Comparison of ENCODE assay signal across 8 cellular contexts in genomic region chr9:708556-709432, GRCh38.
A peak's percentile ranks its signal among the peaks of the same experiment; 100 is the strongest.
DNase-seq lines count a peak whose midpoint lies in the region; FAIRE-seq and TF ChIP-seq lines count a peak whose summit lies in the region.

No MANE protein-coding gene starts in this region.

- H3K79me2 ChIP-seq in MM.1S (ENCODE audit: low read length) (peaks cover 73% of the 10 kb centered on the region), smooth muscle cell (ENCODE audit: low read depth) (peaks cover 14% of the 10 kb centered on the region)

- FAIRE-seq in kidney (lab: Jason Lieb, UNC), result no peak

- peaks cover 50% of the 10 kb centered on the region for H3K36me3 Mint-ChIP-seq in MCF 10A (ENCODE audit: insufficient read depth, unreplicated experiment)

- H3K27me3 ChIP-seq in MM.1S (replicated peaks; ENCODE audit: insufficient read depth, low read length), result no peaks in the 10 kb centered on the region
- no peaks in the 10 kb centered on the region for H3K27me3 ChIP-seq in smooth muscle cell (ENCODE audit: low read depth)

- H3K9me3 Mint-ChIP-seq in MCF 10A (ENCODE audit: unreplicated experiment), result no peaks in the 10 kb centered on the region

- H3K4me2 ChIP-seq in MM.1S (ENCODE audit: low read depth, low read length) (peak overlapping the region; percentile 96), smooth muscle cell (peak overlapping the region; percentile 70)

- TF ChIP-seq CTCF in MM.1S (IDR thresholded peaks at IDR 0.05; ENCODE audit: low read length) (no peak), MCF 10A (IDR thresholded peaks at IDR 0.05; ENCODE audit: unreplicated experiment) (no peak), kidney (IDR thresholded peaks at IDR 0.05; ENCODE audit: borderline replicate concordance, extremely low read depth, insufficient read depth) (no peak), smooth muscle cell (IDR thresholded peaks at IDR 0.05; ENCODE audit: borderline replicate concordance, insufficient read depth, poor library complexity, severe bottlenecking) (no peak)

- DNase-seq in MM.1S, result peak; percentile 26
- peak; percentile 24 for DNase-seq in MCF 10A (ENCODE audit: unreplicated experiment)
- DNase-seq in kidney, result no peak
- DNase-seq in smooth muscle cell (lab: John Stamatoyannopoulos, UW; ENCODE audit: unreplicated experiment), result no peak
- no peak for DNase-seq in activated CD4-positive, alpha-beta T cell treated with anti-CD3 and anti-CD28 coated beads, Interleukin-2, amount 50 U/mL, for 4 hours
- no peak for DNase-seq in ureter (ENCODE audit: low spot score)
- DNase-seq in Kasumi-1 (lab: John Stamatoyannopoulos, UW), result no peak
- no peak for DNase-seq in posterior cingulate gyrus

- peak overlapping the region; percentile 81 for H3K27ac Mint-ChIP-seq in MCF 10A (ENCODE audit: low read depth, unreplicated experiment)

- no peaks in the 10 kb centered on the region for H4K20me1 ChIP-seq in MM.1S (ENCODE audit: insufficient read depth, low read length)
- H4K20me1 ChIP-seq in smooth muscle cell (ENCODE audit: low read depth), result no peaks in the 10 kb centered on the region

- peak overlapping the region; percentile 54; the same call in 1 of the 2 replicates for H3K9ac ChIP-seq in MM.1S (ENCODE audit: low read length)
- H3K9ac ChIP-seq in kidney (ENCODE audit: low read length in 2 of 2), result peak overlapping the region; percentile 6 to 21
- no peak overlapping the region for H3K9ac ChIP-seq in smooth muscle cell (ENCODE audit: low read depth)

- H3K4me3 Mint-ChIP-seq in MCF 10A (ENCODE audit: unreplicated experiment), result peak overlapping the region; percentile 65

- intact Hi-C loops in MCF 10A (cut with micrococcal nuclease) (no loop called here), kidney (cut with DNase I) (no loop called here), posterior cingulate gyrus (cut with DNase I) (no loop called here)

- H3K4me1 ChIP-seq in MM.1S (ENCODE audit: low read length) (0 out of 2 replicates have a peak, but pooled peaks cover 9% of the 10 kb centered on the region), kidney (ENCODE audit: control insufficient read depth in 1 of 2, insufficient read depth in 1 of 2, low read depth in 1 of 2, low read length in 2 of 2) (peaks cover 6 to 14% of the 10 kb centered on the region in 2 donors), smooth muscle cell (ENCODE audit: low read depth) (peaks cover 11% of the 10 kb centered on the region)

- H3K4me1 Mint-ChIP-seq in MCF 10A (ENCODE audit: insufficient read depth, unreplicated experiment), result peaks cover 28% of the 10 kb centered on the region

- H2AFZ ChIP-seq in MM.1S (ENCODE audit: low read length) (peak overlapping the region; percentile 36), smooth muscle cell (ENCODE audit: low read depth) (no peak overlapping the region)

- H3F3A ChIP-seq in MM.1S (ENCODE audit: insufficient read depth, low read length), result peaks cover 5% of the 10 kb centered on the region; the same call in 1 of the 2 replicates
- peaks cover 5% of the 10 kb centered on the region for H3F3A ChIP-seq in smooth muscle cell (ENCODE audit: low read depth)

- POLR2A ChIA-PET in MCF 10A (lab: Yijun Ruan, JAX), result interaction anchor here (0.6 to 7.9 kb wide), 8 partner anchors 14 to 83 kb away, joined by 3 to 69 read pairs (median 6); no protein-coding TSS in a partner anchor

- H3K9me3 ChIP-seq in MM.1S (replicated peaks; ENCODE audit: insufficient read depth, low read length), result no peaks in the 10 kb centered on the region
- no peaks in the 10 kb centered on the region for H3K9me3 ChIP-seq in kidney (ENCODE audit: control insufficient read depth in 1 of 2, low read length in 2 of 2)
- H3K9me3 ChIP-seq in smooth muscle cell (replicated peaks; ENCODE audit: low read depth), result no peaks in the 10 kb centered on the region

- no peaks in the 10 kb centered on the region for H3K27me3 Mint-ChIP-seq in MCF 10A (ENCODE audit: insufficient read depth, unreplicated experiment)

- no peaks in the 10 kb centered on the region for H3K9me2 ChIP-seq in MM.1S (replicated peaks; ENCODE audit: insufficient read depth, low read length)

- CTCF ChIA-PET in MCF 10A (lab: Yijun Ruan, JAX), result interaction anchor here (0.6 to 1.0 kb wide), 4 partner anchors 17 to 165 kb away, joined by 3 to 5 read pairs (median 3); no protein-coding TSS in a partner anchor

- BruUV-seq in MCF 10A (replicated peaks; lab: Mats Ljungman, UMichigan), result no TSS peak

- WGBS in smooth muscle cell (ENCODE audit: low lambda C conversion rate), result 53% methylated on average over 9 of the region's 9 CpGs

- H3K4me3 ChIP-seq in MM.1S (ENCODE audit: low read length) (peak overlapping the region; percentile 64), kidney (ENCODE audit: low read length in 2 of 2) (peak overlapping the region; percentile 26 to 47), smooth muscle cell (peak overlapping the region; percentile 35)

- H3K36me3 ChIP-seq in MM.1S (replicated peaks; ENCODE audit: insufficient read depth, low read length) (peaks cover 19% of the 10 kb centered on the region), kidney (ENCODE audit: control insufficient read depth in 1 of 2, insufficient read depth in 2 of 2, low read length in 2 of 2) (peaks cover 14 to 26% of the 10 kb centered on the region in 2 donors), smooth muscle cell (ENCODE audit: low read depth) (no peaks in the 10 kb centered on the region)

- H3K27ac ChIP-seq in MM.1S (ENCODE audit: low read length) (peak overlapping the region; percentile 16; the same call in 1 of the 2 replicates), kidney (ENCODE audit: low read depth in 2 of 2, low read length in 2 of 2) (peak overlapping the region; percentile 48 to 62), smooth muscle cell (ENCODE audit: low read depth) (peak overlapping the region; percentile 59)

Comparison
In these comparisons a context has a peak if more than half of its experiments do, and no peak if none do; other contexts are left out.
1. DNase-seq: peak in MM.1S (single experiment) and MCF 10A (single experiment); none in kidney (single experiment), smooth muscle cell (single experiment), activated CD4-positive, alpha-beta T cell treated with anti-CD3 and anti-CD28 coated beads, Interleukin-2, amount 50 U/mL, for 4 hours (0 of 2), ureter (single experiment), Kasumi-1 (0 of 2) and posterior cingulate gyrus (0 of 10).
2. Peak in every context shown above with its lines, with median percentiles within 50 percentile points of each other: H3K27ac ChIP-seq and H3K4me3 ChIP-seq.